Comparison of ENCODE assay signal across 10 cellular contexts in genomic region chr2:233852056-233852455, GRCh38. TPM values are rescaled to one million over a fixed set of nuclear protein-coding genes. Genes with fewer than 3 reads are reported as not detected.
DNase-seq lines count a peak whose midpoint lies in the region; ATAC-seq and TF ChIP-seq lines count a peak whose summit lies in the region.
"Had no signal": no experiment of that assay in that cellular context is flagged by ENCODE, and none has a peak within 500 bp of the region (broad histone marks: within the 10 kb centered on the region; RNA-seq: fewer than 3 reads in every experiment).

No MANE protein-coding gene starts in this region.

- H3K27me3 Mint-ChIP-seq in activated T-cell treated with anti-CD3 and anti-CD28 coated beads, Interleukin-2, amount 50 U/mL, for 24 hours, result peaks cover 13% of the 10 kb centered on the region
- H3K27me3 Mint-ChIP-seq in activated T-cell treated with anti-CD3 and anti-CD28 coated beads, Interleukin-2, amount 50 U/mL, for 4 hours (ENCODE audit: low read depth), result peaks cover 2% of the 10 kb centered on the region
- no peaks in the 10 kb centered on the region for H3K27me3 Mint-ChIP-seq in chondrocyte (ENCODE audit: low read depth)

- H3K9me3 Mint-ChIP-seq in activated T-cell treated with anti-CD3 and anti-CD28 coated beads, Interleukin-2, amount 50 U/mL, for 24 hours, result no peaks in the 10 kb centered on the region
- H3K9me3 Mint-ChIP-seq in activated T-cell treated with anti-CD3 and anti-CD28 coated beads, Interleukin-2, amount 50 U/mL, for 4 hours, result no peaks in the 10 kb centered on the region
- H3K9me3 Mint-ChIP-seq in chondrocyte (ENCODE audit: low read depth), result no peaks in the 10 kb centered on the region

- intact Hi-C loops in OCI-LY7 (cut with micrococcal nuclease; ENCODE audit: unreplicated experiment), result no loop called here

- peak overlapping the region; percentile 96 for H3K4me3 Mint-ChIP-seq in activated T-cell treated with anti-CD3 and anti-CD28 coated beads, Interleukin-2, amount 50 U/mL, for 24 hours
- no peak overlapping the region for H3K4me3 Mint-ChIP-seq in activated T-cell treated with anti-CD3 and anti-CD28 coated beads, Interleukin-2, amount 50 U/mL, for 4 hours
- H3K4me3 Mint-ChIP-seq in chondrocyte (ENCODE audit: unreplicated experiment), result peak overlapping the region; percentile 99

- H3K9me2 ChIP-seq in OCI-LY7 (ENCODE audit: insufficient read depth, low read length), result no peaks in the 10 kb centered on the region

- H3K4me3 ChIP-seq in OCI-LY7 (ENCODE audit: low read depth, low read length, poor library complexity, severe bottlenecking), result peak overlapping the region; percentile 97
- peak overlapping the region; percentile 93 for H3K4me3 ChIP-seq in skeletal muscle satellite cell (ENCODE audit: low read length)
- H3K4me3 ChIP-seq: coronary artery, Peyer's patch had no signal

- no peak overlapping the region for H2AFZ ChIP-seq in OCI-LY7 (ENCODE audit: low read length)

- POLR2A ChIA-PET in OCI-LY7 (lab: Charles Lee), result interaction anchor here (0.5 kb wide), 1 partner anchor 1499 kb away, joined by 3 read pairs; no protein-coding TSS in a partner anchor

- H3K9ac ChIP-seq in skeletal muscle satellite cell (ENCODE audit: low read depth, low read length), result peak overlapping the region; percentile 12

- H3K4me2 ChIP-seq in OCI-LY7 (ENCODE audit: low read length), result peak overlapping the region; percentile 76
- H3K4me2 ChIP-seq in skeletal muscle satellite cell (ENCODE audit: low read length), result peak overlapping the region; percentile 91

- no peaks in the 10 kb centered on the region for H3K27me3 ChIP-seq in skeletal muscle satellite cell (ENCODE audit: control insufficient read depth, insufficient read depth, low read length)
- H3K27me3 ChIP-seq: Peyer's patch had no signal

- H3K27ac ChIP-seq in OCI-LY7 (ENCODE audit: low read depth, low read length, poor library complexity, severe bottlenecking), result no peak overlapping the region
- H3K27ac ChIP-seq: coronary artery, Peyer's patch had no signal

- H4K20me1 ChIP-seq in OCI-LY7 (ENCODE audit: insufficient read depth, low read length), result peaks cover 33% of the 10 kb centered on the region

- H3K36me3 ChIP-seq in OCI-LY7 (ENCODE audit: insufficient read depth, low read length) (peaks cover 72% of the 10 kb centered on the region), skeletal muscle satellite cell (ENCODE audit: insufficient read depth, low read length) (peaks cover 34% of the 10 kb centered on the region)
- H3K36me3 ChIP-seq: Peyer's patch had no signal

- TF ChIP-seq CTCF in OCI-LY7 (conservative IDR thresholded peaks at IDR 0.05; ENCODE audit: low read length) (no peak), chondrocyte (IDR thresholded peaks at IDR 0.05) (no peak)

- CTCF ChIA-PET in OCI-LY7 (lab: Charles Lee; ENCODE audit: unreplicated experiment), result no interaction called here

- peaks cover 30% of the 10 kb centered on the region for H3K4me1 Mint-ChIP-seq in activated T-cell treated with anti-CD3 and anti-CD28 coated beads, Interleukin-2, amount 50 U/mL, for 24 hours (ENCODE audit: low read depth)
- H3K4me1 Mint-ChIP-seq in activated T-cell treated with anti-CD3 and anti-CD28 coated beads, Interleukin-2, amount 50 U/mL, for 4 hours (ENCODE audit: low read depth), result peaks cover 20% of the 10 kb centered on the region
- peaks cover 34% of the 10 kb centered on the region for H3K4me1 Mint-ChIP-seq in chondrocyte (ENCODE audit: low read depth)

- no peak for ATAC-seq in activated T-cell treated with anti-CD3 and anti-CD28 coated beads, Interleukin-2, amount 50 U/mL, for 4 hours
- ATAC-seq in HG03135 (IDR thresholded peaks at IDR 0.05; ENCODE audit: unreplicated experiment) (no peak), HG03565 (IDR thresholded peaks at IDR 0.05; ENCODE audit: unreplicated experiment) (no peak)

- peaks cover 25% of the 10 kb centered on the region for H3K4me1 ChIP-seq in OCI-LY7 (ENCODE audit: insufficient read depth, low read length, poor library complexity, severe bottlenecking)
- H3K4me1 ChIP-seq in skeletal muscle satellite cell (ENCODE audit: control insufficient read depth, insufficient read depth, low read length), result peaks cover 19% of the 10 kb centered on the region

- DNase-seq in activated T-cell treated with anti-CD3 and anti-CD28 coated beads, Interleukin-2, amount 50 U/mL, for 24 hours, result no peak
- no peak for DNase-seq in activated T-cell treated with anti-CD3 and anti-CD28 coated beads, Interleukin-2, amount 50 U/mL, for 4 hours
- DNase-seq in OCI-LY7 (ENCODE audit: low spot score) (no peak), chondrocyte (ENCODE audit: low spot score) (peak; percentile 6), EL (no peak)

- BruUV-seq in OCI-LY7 (replicated peaks; lab: Mats Ljungman, UMichigan), result no TSS peak

- H3K36me3 Mint-ChIP-seq in activated T-cell treated with anti-CD3 and anti-CD28 coated beads, Interleukin-2, amount 50 U/mL, for 24 hours (ENCODE audit: low read depth), result peaks cover 73% of the 10 kb centered on the region
- no peaks in the 10 kb centered on the region for H3K36me3 Mint-ChIP-seq in activated T-cell treated with anti-CD3 and anti-CD28 coated beads, Interleukin-2, amount 50 U/mL, for 4 hours (ENCODE audit: insufficient read depth)
- H3K36me3 Mint-ChIP-seq in chondrocyte (ENCODE audit: low read depth), result peaks cover 4% of the 10 kb centered on the region

- peaks cover 55% of the 10 kb centered on the region for H3K79me2 ChIP-seq in OCI-LY7 (ENCODE audit: insufficient read depth, low read depth, low read length)

- no peak overlapping the region for H3K27ac Mint-ChIP-seq in activated T-cell treated with anti-CD3 and anti-CD28 coated beads, Interleukin-2, amount 50 U/mL, for 24 hours
- H3K27ac Mint-ChIP-seq in chondrocyte (ENCODE audit: unreplicated experiment), result peak overlapping the region; percentile 68

- H3K9me3 ChIP-seq in OCI-LY7 (ENCODE audit: low read length) (peaks cover 8% of the 10 kb centered on the region; the same call in 1 of the 2 replicates), skeletal muscle satellite cell (replicated peaks; ENCODE audit: low read length) (no peaks in the 10 kb centered on the region)
- H3K9me3 ChIP-seq: Peyer's patch had no signal

RNA-seq across cellular contexts. Expression of gene HJURP, which starts 2.3 kb away (rescaled TPM):
- 1 to 10 TPM; 4.3 to 6.2 (median 5.8) TPM for total RNA-seq in activated T-cell treated with anti-CD3 and anti-CD28 coated beads, Interleukin-2, amount 50 U/mL, for 4 hours
- total RNA-seq in OCI-LY7 (2014; rRNA removed; shearing (Covaris generic)), result 79.9 and 94.3 TPM in 2 replicates
- total RNA-seq in OCI-LY7 (2022) (122 and 135 TPM in 2 replicates), chondrocyte (6.9 to 9.2 TPM (median 8.2 TPM) in 3 replicates)
- total RNA-seq in skeletal muscle satellite cell (2012; rRNA removed), result 14.4 and 17.9 TPM in 2 replicates
